31 cellular contexts compared by ENCODE assay signal in the genomic region with DNA sequence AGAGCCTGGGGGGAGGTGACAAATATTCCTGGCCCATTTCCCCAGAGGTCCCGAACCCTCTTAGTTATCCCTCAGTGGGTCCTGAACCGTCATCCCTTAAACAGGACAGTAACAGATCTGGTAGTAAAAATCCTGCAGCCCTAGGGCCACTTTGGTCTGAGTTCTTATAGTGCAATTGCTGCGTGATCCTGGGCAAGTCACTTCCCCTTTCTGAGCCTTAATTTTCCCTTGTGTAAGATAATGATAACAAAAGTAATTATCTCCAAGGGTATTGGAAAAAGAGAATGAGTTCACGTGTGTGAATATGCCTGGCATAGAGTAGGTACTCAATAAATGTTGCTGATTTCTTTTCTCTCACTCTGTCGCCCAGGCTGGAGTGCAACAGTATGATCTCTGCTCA. TPM values are rescaled to one million over a fixed set of nuclear protein-coding genes. Genes with fewer than 3 reads are reported as not detected.
"Had no signal": no experiment of that assay in that cellular context is flagged by ENCODE, and none has a peak within 500 bp of the region (broad histone marks: within the 10 kb centered on the region; RNA-seq: fewer than 3 reads in every experiment).

No MANE protein-coding gene starts in this region.

- DNase-seq: activated CD4-positive, alpha-beta memory T cell treated with anti-CD3 and anti-CD28 coated beads for 36 hours; activated CD4-positive, alpha-beta T cell treated with anti-CD3 and anti-CD28 coated beads for 4 hours; activated CD4-positive, CD25-positive, alpha-beta regulatory T cell; activated effector memory CD4-positive, alpha-beta T cell treated with Interleukin-2 at 50 U/mL for 16 hours; activated naive CD4-positive, alpha-beta T cell treated with anti-CD3 and anti-CD28 coated beads, Interleukin-2, amount 10 ng/mL, durations not matched to agents 7 days and 5 days; activated T-cell treated with anti-CD3 and anti-CD28 coated beads, Interleukin-2, amount 50 U/mL, for 72 hours; amygdala; colonic mucosa; dorsolateral prefrontal cortex; effector memory CD8-positive, alpha-beta T cell; foreskin melanocyte; glutamatergic neuron; immature natural killer cell; naive thymus-derived CD4-positive, alpha-beta T cell; retina; sigmoid colon; stimulated activated CD4-positive, alpha-beta T cell treated with anti-CD3 and anti-CD28 coated beads, Interleukin-2, amount 100 ng/mL, for 48 hours; stimulated activated CD8-positive, alpha-beta memory T cell treated with anti-CD3 and anti-CD28 coated beads, Interleukin-4, amount 100 ng/mL, for 48 hours; stimulated activated naive B cell treated with anti-CD40 and anti-IgM and Interleukin-4, amounts not matched to agents 10 μg/mL and 1 μg/mL and 100 μg/mL, for 72 hours; transverse colon had no signal

- H3K36me3 ChIP-seq: colonic mucosa, neural progenitor cell, transverse colon had no signal

- H3K4me3 ChIP-seq: colonic mucosa, dorsolateral prefrontal cortex, hepatocyte, lung, neural progenitor cell, sigmoid colon, smooth muscle cell, transverse colon had no signal

- H3K27ac ChIP-seq: colonic mucosa, dorsolateral prefrontal cortex, hepatocyte, neural progenitor cell, sigmoid colon, transverse colon had no signal

- H3K27me3 ChIP-seq: colonic mucosa, dorsolateral prefrontal cortex, hepatocyte, neural progenitor cell, sigmoid colon, transverse colon had no signal

- H3K9me3 ChIP-seq: colonic mucosa, sigmoid colon, transverse colon had no signal

RNA-seq across cellular contexts. Expression of a gene that starts 7.4 kb away (rescaled TPM):
- total RNA-seq: activated CD4-positive, alpha-beta memory T cell treated with anti-CD3 and anti-CD28 coated beads for 36 hours; bronchial epithelial cell; endothelial cell of umbilical vein; esophagus mucosa; kidney epithelial cell; lung; naive thymus-derived CD4-positive, alpha-beta T cell; osteoblast; progenitor cell of endocrine pancreas; smooth muscle cell; temporal lobe had no signal
